In the genomic region with DNA sequence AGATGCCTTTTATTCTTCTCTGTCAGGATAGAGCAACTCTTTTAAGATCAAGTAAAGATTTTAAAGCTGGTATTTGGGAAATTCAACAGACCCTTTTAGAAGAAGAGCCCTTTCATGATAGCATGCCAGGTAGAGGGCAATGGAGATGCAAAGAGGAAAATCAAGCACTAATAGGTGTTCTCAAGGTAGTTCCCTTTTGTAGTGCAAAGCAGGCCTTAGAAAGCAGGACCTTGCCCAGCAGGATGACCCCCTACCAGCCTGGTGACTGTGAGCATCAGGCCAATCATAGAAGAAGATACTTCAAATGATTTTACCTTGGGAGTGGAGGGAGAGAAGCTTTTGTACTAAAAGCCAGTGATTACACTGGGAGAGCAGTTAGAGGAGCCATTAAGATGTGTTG, we compare ENCODE assay signal across 27 cellular contexts.
"Had no signal": no experiment of that assay in that cellular context is flagged by ENCODE, and none has a peak within 500 bp of the region (broad histone marks: within the 10 kb centered on the region; RNA-seq: fewer than 3 reads in every experiment).

No MANE protein-coding gene starts in this region.

- ATAC-seq: gastroesophageal sphincter, natural killer cell, pancreas, psoas muscle had no signal

- H3K9me3 ChIP-seq: colonic mucosa, esophagus squamous epithelium, gastroesophageal sphincter, left ventricle myocardium inferior, neutrophil, pancreas, psoas muscle, right atrium auricular region, spleen, testis, vagina had no signal

- H3K9me3 Mint-ChIP-seq: activated naive CD4-positive, alpha-beta T cell treated with anti-CD3 and anti-CD28 coated beads for 36 hours; type B pancreatic cell had no signal

- H3K36me3 ChIP-seq: colonic mucosa, esophagus squamous epithelium, gastroesophageal sphincter, left ventricle myocardium inferior, neutrophil, pancreas, right atrium auricular region, spleen, vagina had no signal

- H3K27ac ChIP-seq: colonic mucosa, dorsolateral prefrontal cortex, esophagus squamous epithelium, gastroesophageal sphincter, neutrophil, pancreas, psoas muscle, spleen, testis, vagina had no signal

- H3K4me3 ChIP-seq: colonic mucosa, dorsolateral prefrontal cortex, esophagus squamous epithelium, gastroesophageal sphincter, pancreas, psoas muscle, right atrium auricular region, spleen, testis, vagina had no signal

- H3K36me3 Mint-ChIP-seq: activated CD4-positive, alpha-beta memory T cell treated with anti-CD3 and anti-CD28 coated beads for 36 hours; type B pancreatic cell had no signal

- H3K27ac Mint-ChIP-seq: activated B cell treated with CpG ODN at 0.5 μM for 24 hours; activated CD4-positive, alpha-beta memory T cell treated with anti-CD3 and anti-CD28 coated beads for 36 hours; activated naive CD4-positive, alpha-beta T cell treated with anti-CD3 and anti-CD28 coated beads for 36 hours; natural killer cell; type B pancreatic cell had no signal

- H3K4me1 ChIP-seq: colonic mucosa, esophagus squamous epithelium, pancreas, psoas muscle, right atrium auricular region, spleen, vagina had no signal

- H3K27me3 ChIP-seq: colonic mucosa, dorsolateral prefrontal cortex, esophagus squamous epithelium, gastroesophageal sphincter, neutrophil, pancreas, right atrium auricular region, spleen, testis, vagina had no signal

- DNase-seq: activated B cell treated with CpG ODN at 0.5 μM for 24 hours; activated CD4-positive, alpha-beta memory T cell treated with anti-CD3 and anti-CD28 coated beads for 36 hours; activated CD4-positive, alpha-beta T cell treated with anti-CD3 and anti-CD28 coated beads for 4 hours; activated naive CD4-positive, alpha-beta T cell treated with anti-CD3 and anti-CD28 coated beads for 36 hours; activated T-cell treated with anti-CD3 and anti-CD28 coated beads, Interleukin-2, amount 50 U/mL, for 48 hours; amygdala; colonic mucosa; dorsolateral prefrontal cortex; esophagus squamous epithelium; head of caudate nucleus; hypothalamus; left ventricle myocardium inferior; mammary epithelial cell; midbrain; natural killer cell; pancreas; psoas muscle; spleen; stimulated activated CD4-positive, alpha-beta T cell treated with anti-CD3 and anti-CD28 coated beads, Interleukin-4, amount 100 ng/mL, for 1 hour; stimulated activated naive CD4-positive, alpha-beta T cell; T1000; testis had no signal
